Comparison of ENCODE assay signal across 1 cellular context in the genomic region with DNA sequence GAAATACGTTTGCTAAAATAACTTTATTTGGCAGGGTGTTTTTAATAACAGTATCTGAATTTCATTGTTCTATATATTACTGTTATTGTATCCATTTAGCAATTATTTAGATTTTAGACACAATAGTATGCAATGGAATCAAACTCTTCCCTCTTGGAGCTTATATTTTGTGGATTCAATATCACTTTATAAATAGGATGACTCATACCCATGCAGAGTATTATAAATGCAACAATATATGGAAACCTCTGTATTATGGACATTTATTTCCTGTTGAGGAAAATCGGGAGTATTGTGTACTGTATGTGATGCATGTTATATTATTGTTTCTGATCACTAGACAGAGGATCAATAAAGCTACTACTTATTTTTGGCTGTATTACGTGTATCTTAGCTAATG.
TF ChIP-seq lines count a peak whose summit lies in the region.

No MANE protein-coding gene starts in this region.

TF ChIP-seq in H1, 55 proteins besides CTCF, POLR2A, EP300 and RAD21:
- TF ChIP-seq KDM5A (IDR thresholded peaks at IDR 0.05; ENCODE audit: low read length) = no peak
- TF ChIP-seq RNF2 (IDR thresholded peaks at IDR 0.05; ENCODE audit: borderline replicate concordance, low read depth, low read length, missing control alignments, poor library complexity, severe bottlenecking) = no peak
- TF ChIP-seq SIN3A (conservative IDR thresholded peaks at IDR 0.05 in 1 of 2, IDR thresholded peaks at IDR 0.05 in 1 of 2; ENCODE audit: low read depth in 1 of 2, low read length in 2 of 2) = no peak
- TF ChIP-seq CHD1 (IDR thresholded peaks at IDR 0.05; ENCODE audit: low read depth, low read length) = no peak
- no peak for TF ChIP-seq FOSL1 (IDR thresholded peaks at IDR 0.05; ENCODE audit: insufficient read depth, low read depth, low read length)
- no peak for TF ChIP-seq NRF1 (IDR thresholded peaks at IDR 0.05; ENCODE audit: low read depth, low read length)
- TF ChIP-seq SIX5 (IDR thresholded peaks at IDR 0.05; ENCODE audit: low read depth, low read length) = no peak
- TF ChIP-seq HDAC6 (IDR thresholded peaks at IDR 0.05; ENCODE audit: low read depth, low read length) = no peak
- no peak for TF ChIP-seq RXRA (IDR thresholded peaks at IDR 0.05; ENCODE audit: insufficient read depth, low read depth, low read length)
- no peak for TF ChIP-seq TEAD4 (IDR thresholded peaks at IDR 0.05; ENCODE audit: low read depth, low read length)
- TF ChIP-seq JUN (IDR thresholded peaks at IDR 0.05; ENCODE audit: low read depth, low read length) = no peak
- no peak for TF ChIP-seq EGR1 (IDR thresholded peaks at IDR 0.05; ENCODE audit: borderline replicate concordance, low read depth, low read length)
- no peak for TF ChIP-seq ZNF274 (IDR thresholded peaks at IDR 0.05; ENCODE audit: borderline replicate concordance, extremely low read depth, low read length)
- TF ChIP-seq TBP (IDR thresholded peaks at IDR 0.05; ENCODE audit: low read depth, low read length) = no peak
- no peak for TF ChIP-seq SRF (IDR thresholded peaks at IDR 0.05; ENCODE audit: low read depth, low read length)
- no peak for TF ChIP-seq SUZ12 (IDR thresholded peaks at IDR 0.05; ENCODE audit: low read length)
- TF ChIP-seq JUND (IDR thresholded peaks at IDR 0.05; ENCODE audit: low read length) = no peak
TF ChIP-seq in H1: peak in this region for 0.
